In the genomic region with DNA sequence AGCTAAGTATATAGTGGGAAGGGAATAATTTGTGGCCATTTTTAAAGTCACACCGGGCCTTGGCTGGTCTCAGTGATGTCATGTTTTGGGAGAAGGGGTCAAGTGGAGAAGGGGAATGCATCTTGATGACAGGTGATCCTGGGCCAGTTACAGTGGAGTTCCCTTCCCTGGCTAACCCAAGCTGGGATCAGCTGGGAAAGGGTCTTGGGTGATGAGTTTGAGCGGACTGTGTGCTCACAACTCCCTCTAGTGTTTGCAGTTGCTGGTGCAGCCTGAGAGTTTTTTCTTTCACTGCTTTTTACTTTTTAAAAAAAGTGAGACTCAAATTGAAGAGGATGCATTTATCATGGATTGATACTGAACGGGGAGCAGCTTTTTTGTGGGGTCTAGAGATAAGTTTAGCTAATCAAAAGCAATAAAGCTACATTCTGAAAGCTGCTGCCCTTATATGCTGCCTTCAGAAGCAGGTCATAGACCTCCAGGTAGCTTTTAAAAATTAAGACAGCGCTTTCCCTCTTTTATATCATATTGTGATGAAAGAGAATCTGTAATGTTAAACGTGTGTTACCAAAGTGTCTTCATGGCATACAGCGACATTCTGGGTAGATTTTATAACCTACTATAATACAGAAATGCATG, we compare ENCODE assay signal across 9 cellular contexts.
DNase-seq lines count a peak whose midpoint lies in the region; ATAC-seq and TF ChIP-seq lines count a peak whose summit lies in the region.
"Had no signal": no experiment of that assay in that cellular context is flagged by ENCODE, and none has a peak within 500 bp of the region (broad histone marks: within the 10 kb centered on the region; RNA-seq: fewer than 3 reads in every experiment).

No MANE protein-coding gene starts in this region.

- POLR2A ChIA-PET in HEK293T (lab: Yijun Ruan, JAX), result no interaction called here

- H3K27ac ChIP-seq in RWPE2 (ENCODE audit: poor library complexity, severe bottlenecking) (no peak overlapping the region), psoas muscle (no peak overlapping the region)

- intact Hi-C loops in psoas muscle (cut with DNase I), result loop anchor here (5.0 kb wide), 3 partner anchors 236 to 261 kb away; no protein-coding TSS in a partner anchor

- H3K4me3 ChIP-seq in RWPE2 (ENCODE audit: severe bottlenecking), result no peak overlapping the region
- H3K4me3 ChIP-seq in psoas muscle, result no peak overlapping the region

- no peaks in the 10 kb centered on the region for H3K27me3 ChIP-seq in RWPE2 (ENCODE audit: insufficient read depth, poor library complexity, severe bottlenecking)
- no peaks in the 10 kb centered on the region for H3K27me3 ChIP-seq in psoas muscle (ENCODE audit: insufficient read depth in 3 of 3, low read length in 2 of 3)

- no peaks in the 10 kb centered on the region for H3K4me1 ChIP-seq in RWPE2 (ENCODE audit: insufficient read depth, poor library complexity, severe bottlenecking)
- no peaks in the 10 kb centered on the region for H3K4me1 ChIP-seq in psoas muscle

- no peaks in the 10 kb centered on the region for H3K36me3 ChIP-seq in RWPE2 (ENCODE audit: low read depth)
- no peaks in the 10 kb centered on the region for H3K36me3 ChIP-seq in psoas muscle (ENCODE audit: insufficient read depth in 1 of 2, low read depth in 1 of 2)

- H3K9me3 ChIP-seq in RWPE2 (ENCODE audit: severe bottlenecking), result no peaks in the 10 kb centered on the region
- no peaks in the 10 kb centered on the region for H3K9me3 ChIP-seq in psoas muscle

- 44 to 50% (median 47%) methylated on average over 6 of the region's 6 CpGs for WGBS in psoas muscle, 3 donors

- CTCF ChIA-PET in HEK293T (lab: Yijun Ruan, JAX), result interaction anchor here (0.6 to 2.2 kb wide), 17 partner anchors 12 to 1906 kb away, joined by 3 to 22 read pairs (median 4); no protein-coding TSS in a partner anchor

- DNase-seq in SIG-M5 treated with dmso at 0.1 percent for 504 hours (lab: John Stamatoyannopoulos, UW; ENCODE audit: unreplicated experiment), result peak; percentile 3
- DNase-seq in SIG-M5 (lab: John Stamatoyannopoulos, UW), result no peak
- peak; percentile 65 for DNase-seq in HEK293T (ENCODE audit: extremely low spot score)
- DNase-seq in RWPE2 (ENCODE audit: low spot score), result no peak
- peak; percentile 21 for DNase-seq in fibroblast of the conjunctiva (ENCODE audit: low read depth)
- no peak for DNase-seq in psoas muscle
- no peak for DNase-seq in activated effector memory CD4-positive, alpha-beta T cell treated with anti-CD3 and anti-CD28 coated beads, Interleukin-2, amount 50 U/mL, for 16 hours

- peak; percentile 86 for TF ChIP-seq CTCF in RWPE2 (IDR thresholded peaks at IDR 0.05; ENCODE audit: poor library complexity, severe bottlenecking)
- TF ChIP-seq CTCF in psoas muscle (IDR thresholded peaks at IDR 0.05), result peak; percentile 74

- no peak for ATAC-seq in RWPE2 (ENCODE audit: low read depth)
- no peak for ATAC-seq in psoas muscle
- no peak for ATAC-seq in GM21390 (IDR thresholded peaks at IDR 0.05; ENCODE audit: unreplicated experiment)
- ATAC-seq: activated naive CD4-positive, alpha-beta T cell treated with anti-CD3 and anti-CD28 coated beads, Interleukin-2, amount 50 U/mL, for 72 hours had no signal

TF ChIP-seq in HEK293T, 16 proteins besides CTCF, POLR2A, EP300 and RAD21:
- no peak for TF ChIP-seq SP1 (IDR thresholded peaks at IDR 0.05)
- TF ChIP-seq ZNF384 (IDR thresholded peaks at IDR 0.05), result 0 out of 2 replicates have a peak, but pooled peaks have one; percentile 9

Comparison
In these comparisons a context has a peak if more than half of its experiments do, and no peak if none do; other contexts are left out.
1. DNase-seq: peak in SIG-M5 treated with dmso at 0.1 percent for 504 hours (single experiment), HEK293T (single experiment) and fibroblast of the conjunctiva (single experiment); none in SIG-M5 (single experiment), RWPE2 (single experiment), psoas muscle (0 of 2) and activated effector memory CD4-positive, alpha-beta T cell treated with anti-CD3 and anti-CD28 coated beads, Interleukin-2, amount 50 U/mL, for 16 hours (single experiment).